10 cellular contexts compared by ENCODE assay signal in genomic region chr18:12886498-12887126, GRCh38. TPM values are rescaled to one million over a fixed set of nuclear protein-coding genes. Genes with fewer than 3 reads are reported as not detected.
DNase-seq lines count a peak whose midpoint lies in the region; ATAC-seq and TF ChIP-seq lines count a peak whose summit lies in the region.
"Had no signal": no experiment of that assay in that cellular context is flagged by ENCODE, and none has a peak within 500 bp of the region (broad histone marks: within the 10 kb centered on the region; RNA-seq: fewer than 3 reads in every experiment).

No MANE protein-coding gene starts in this region.

- no peak overlapping the region for H3K4me3 ChIP-seq in CD4-positive, CD25-positive, alpha-beta regulatory T cell (ENCODE audit: low read depth, low read length)
- H3K4me3 ChIP-seq in ovary, result no peak overlapping the region
- H3K4me3 ChIP-seq: adrenal gland, thoracic aorta had no signal

- intact Hi-C loops in ovary (cut with DNase I), result loop anchor here in 1 of 4 donors (5.0 to 10.0 kb wide), 2 partner anchors 46 to 502 kb away; no protein-coding TSS in a partner anchor
- intact Hi-C loops in left colon (cut with DNase I, micrococcal nuclease), result loop anchor here in 1 of 2 donors (10.0 kb wide), 1 partner anchor 52 kb away; no protein-coding TSS in a partner anchor

- CTCF ChIA-PET in HEK293T (lab: Yijun Ruan, JAX), result interaction anchor here (0.8 kb wide), 1 partner anchor 47 kb away, joined by 3 read pairs; no protein-coding TSS in a partner anchor

- H3K4me3 Mint-ChIP-seq in CD4-positive, CD25-positive, alpha-beta regulatory T cell, result peak overlapping the region in 3 of 4 donors; percentile 23 to 97 (median 36)
- peak overlapping the region in 1 of 5 donors; percentile 21 for H3K4me3 Mint-ChIP-seq in immature natural killer cell

- TF ChIP-seq CTCF in GM13977 (IDR thresholded peaks at IDR 0.05; ENCODE audit: extremely low read depth, insufficient read depth, missing control alignments), result peak; percentile 40
- TF ChIP-seq CTCF in ovary (IDR thresholded peaks at IDR 0.05), result no peak

- no peaks in the 10 kb centered on the region for H3K9me3 ChIP-seq in CD4-positive, CD25-positive, alpha-beta regulatory T cell (ENCODE audit: control insufficient read depth in 2 of 2, low read length in 2 of 2)
- H3K9me3 ChIP-seq in ovary, result no peaks in the 10 kb centered on the region
- H3K9me3 ChIP-seq: adrenal gland, thoracic aorta had no signal

- TF ChIP-seq POLR2A in ovary (IDR thresholded peaks at IDR 0.05), result no peak

- peaks cover 24 to 42% (median 30%) of the 10 kb centered on the region in 4 donors for H3K4me1 Mint-ChIP-seq in CD4-positive, CD25-positive, alpha-beta regulatory T cell
- H3K4me1 Mint-ChIP-seq in immature natural killer cell, result peaks cover 43 to 59% of the 10 kb centered on the region in 2 donors

- in situ Hi-C loops in GM13977 (cut with MboI; ENCODE audit: low pct_unique_long_range_greater_than_20kb, low sequenced_read_pairs, unreplicated experiment), result no loop called here

- peak in 1 of 3 donors; percentile 39 for DNase-seq in CD4-positive, CD25-positive, alpha-beta regulatory T cell
- DNase-seq in GM13977 (ENCODE audit: low spot score) (no peak), RPMI8226 (peak; percentile 68), immature natural killer cell (no peak), ovary (no peak), NCI-H1092 treated with DMSO at 0.1 percent for 48 hours (lab: John Stamatoyannopoulos, UW) (no peak), left colon (no peak), HEK293T (ENCODE audit: extremely low spot score) (no peak)

- POLR2A ChIA-PET in HEK293T (lab: Yijun Ruan, JAX), result no interaction called here

- 27 to 35% (median 27%) methylated on average over 2 of the region's 2 CpGs for WGBS in ovary, 3 donors

- peak overlapping the region; percentile 100 for H3K27ac ChIP-seq in CD4-positive, CD25-positive, alpha-beta regulatory T cell (ENCODE audit: insufficient read depth, low read length, poor library complexity, severe bottlenecking)
- no peak overlapping the region for H3K27ac ChIP-seq in ovary
- H3K27ac ChIP-seq: adrenal gland, thoracic aorta had no signal

- peaks cover 8% of the 10 kb centered on the region for H3K27me3 Mint-ChIP-seq in CD4-positive, CD25-positive, alpha-beta regulatory T cell
- H3K27me3 Mint-ChIP-seq in immature natural killer cell (ENCODE audit: low read depth in 3 of 3), result peaks cover 18 to 23% (median 23%) of the 10 kb centered on the region in 3 donors

- no peak for ATAC-seq in CD4-positive, CD25-positive, alpha-beta regulatory T cell (ENCODE audit: low read depth in 2 of 2)
- no peak for ATAC-seq in left colon

- peaks cover 0 to 2% (median 0%) of the 10 kb centered on the region in 7 donors for H3K9me3 Mint-ChIP-seq in CD4-positive, CD25-positive, alpha-beta regulatory T cell
- H3K9me3 Mint-ChIP-seq in immature natural killer cell, result no peaks in the 10 kb centered on the region

- no peaks in the 10 kb centered on the region for H3K36me3 ChIP-seq in CD4-positive, CD25-positive, alpha-beta regulatory T cell (ENCODE audit: control insufficient read depth, insufficient read depth, low read length)
- H3K36me3 ChIP-seq in ovary, result no peaks in the 10 kb centered on the region
- H3K36me3 ChIP-seq: adrenal gland, thoracic aorta had no signal

- no peak for TF ChIP-seq EP300 in ovary (IDR thresholded peaks at IDR 0.05)

- peak overlapping the region in 1 of 3 donors; percentile 71 for H3K27ac Mint-ChIP-seq in CD4-positive, CD25-positive, alpha-beta regulatory T cell
- H3K27ac Mint-ChIP-seq in immature natural killer cell, result peak overlapping the region; percentile 36 to 98 (median 77)

- no peaks in the 10 kb centered on the region for H3K27me3 ChIP-seq in CD4-positive, CD25-positive, alpha-beta regulatory T cell (ENCODE audit: control insufficient read depth, insufficient read depth, low read length)
- H3K27me3 ChIP-seq in ovary, result no peaks in the 10 kb centered on the region
- H3K27me3 ChIP-seq: adrenal gland had no signal

- peaks cover 24% of the 10 kb centered on the region for H3K4me1 ChIP-seq in CD4-positive, CD25-positive, alpha-beta regulatory T cell (ENCODE audit: control insufficient read depth, insufficient read depth, low read length, poor library complexity, severe bottlenecking)
- H3K4me1 ChIP-seq in ovary (ENCODE audit: insufficient read depth), result peaks cover 2% of the 10 kb centered on the region

- peaks cover 5% of the 10 kb centered on the region for H3K36me3 Mint-ChIP-seq in CD4-positive, CD25-positive, alpha-beta regulatory T cell
- no peaks in the 10 kb centered on the region for H3K36me3 Mint-ChIP-seq in immature natural killer cell

TF ChIP-seq in HEK293T, 16 proteins besides CTCF, POLR2A, EP300 and RAD21:
- TF ChIP-seq ARNT (IDR thresholded peaks at IDR 0.05) (no peak), FOXK2 (IDR thresholded peaks at IDR 0.05) (no peak), ELF4 (IDR thresholded peaks at IDR 0.05) (no peak)

RNA-seq across cellular contexts. Expression of gene PTPN2, which starts 2.6 kb away (rescaled TPM):
- total RNA-seq in CD4-positive, CD25-positive, alpha-beta regulatory T cell, result 80.4 TPM
- polyA plus RNA-seq in CD4-positive, CD25-positive, alpha-beta regulatory T cell, result 100 to 1,000 TPM in 1 of 4 donors, 10 to 100 TPM in 3; 62.3 to 110 (median 95.8) TPM
- polyA plus RNA-seq in immature natural killer cell (100 to 1,000 TPM; 103 to 122 (median 117) TPM), ovary (10 to 100 TPM; 42.3 to 48.1 TPM)
- total RNA-seq in ovary (10 to 100 TPM; 29.4 to 47.3 (median 36.0) TPM), left colon (10 to 100 TPM; 34.0 to 35.4 TPM)
